ENCODE assay signal across 35 cellular contexts in the genomic region with DNA sequence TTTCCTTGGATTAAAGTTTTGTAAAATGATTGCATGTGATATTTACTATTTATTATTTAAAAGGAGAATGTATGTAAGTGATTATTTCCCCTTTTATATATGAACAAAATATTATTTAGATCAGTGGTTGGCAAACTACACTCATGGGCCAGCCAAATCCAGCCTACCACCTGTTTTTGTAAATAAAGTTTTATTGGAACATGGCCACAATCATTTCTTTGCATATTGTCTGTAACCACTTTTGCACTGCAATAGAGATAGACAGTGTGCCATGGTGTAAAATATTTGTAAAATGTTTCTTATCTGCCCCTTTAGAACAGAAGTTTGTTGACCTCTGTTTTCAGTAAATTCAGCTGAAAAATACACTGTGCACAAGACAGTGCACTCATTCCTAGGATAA.
DNase-seq lines count a peak whose midpoint lies in the region; ATAC-seq, FAIRE-seq and TF ChIP-seq lines count a peak whose summit lies in the region.
"Had no signal": no experiment of that assay in that cellular context is flagged by ENCODE, and none has a peak within 500 bp of the region (broad histone marks: within the 10 kb centered on the region; RNA-seq: fewer than 3 reads in every experiment).

No MANE protein-coding gene starts in this region.

- SMC1A ChIA-PET in GM12878 (lab: Charles Lee; ENCODE audit: uncharacterized antibody, unreplicated experiment): no interaction called here

- no peak for FAIRE-seq in GM12878 (lab: Jason Lieb, UNC)
- FAIRE-seq in K562 (lab: Jason Lieb, UNC): no peak
- FAIRE-seq: A204.1, A549, D721Med had no signal

- no peaks in the 10 kb centered on the region for H3K9me3 ChIP-seq in GM12878 (replicated peaks; ENCODE audit: control insufficient read depth, insufficient read depth, low read length)
- no peaks in the 10 kb centered on the region for H3K9me3 ChIP-seq in K562 (replicated peaks; ENCODE audit: control insufficient read depth, insufficient read depth, low read depth, low read length)
- H3K9me3 ChIP-seq in aorta (ENCODE audit: control insufficient read depth, low read length): no peaks in the 10 kb centered on the region
- H3K9me3 ChIP-seq: A549, BE2C, BLaER1, Caco-2 had no signal

- H4K20me1 ChIP-seq in GM12878 (ENCODE audit: control insufficient read depth, insufficient read depth) (no peaks in the 10 kb centered on the region), K562 (replicated peaks; ENCODE audit: control insufficient read depth, insufficient read depth, low read length) (no peaks in the 10 kb centered on the region)
- H4K20me1 ChIP-seq: BLaER1; BLaER1 treated with 17β-estradiol and CSF1 and Interleukin-3, amounts not matched to agents 10 nM and 100 nM had no signal

- TF ChIP-seq RAD21 in GM12878 (IDR thresholded peaks at IDR 0.05; ENCODE audit: insufficient read depth, low read depth, low read length) (no peak), K562 (CRISPR knock-in tag; conservative IDR thresholded peaks at IDR 0.05 in 1 of 2, IDR thresholded peaks at IDR 0.05 in 1 of 2) (no peak)

- no peak overlapping the region for H3K27ac ChIP-seq in GM12878 (ENCODE audit: control insufficient read depth, insufficient read depth)
- no peak overlapping the region for H3K27ac ChIP-seq in K562 (ENCODE audit: extremely low read depth, low read depth, low read length)
- no peak overlapping the region for H3K27ac ChIP-seq in aorta (ENCODE audit: low read depth in 1 of 2, low read length in 2 of 2)
- H3K27ac ChIP-seq: 22Rv1; A549; BLaER1; BLaER1 treated with 17β-estradiol and CSF1 and Interleukin-3, amounts not matched to agents 10 nM and 100 nM; C4-2B had no signal

- H3K4me3 ChIP-seq in GM12878 (no peak overlapping the region), K562 (no peak overlapping the region), aorta (ENCODE audit: low read length in 2 of 2) (no peak overlapping the region)
- H3K4me3 ChIP-seq: A549; BLaER1; BLaER1 treated with 17β-estradiol and CSF1 and Interleukin-3, amounts not matched to agents 10 nM and 100 nM had no signal

- intact Hi-C loops in GM12878 (cut with micrococcal nuclease; ENCODE audit: unreplicated experiment): no loop called here
- intact Hi-C loops in K562 (cut with micrococcal nuclease): no loop called here
- intact Hi-C loops in aorta (cut with DNase I): no loop called here

- TF ChIP-seq POLR2A in GM12878 (IDR thresholded peaks at IDR 0.05; ENCODE audit: low read depth, low read length): no peak
- no peak for TF ChIP-seq POLR2A in K562 (conservative IDR thresholded peaks at IDR 0.05)

- no peak overlapping the region for H3K4me2 ChIP-seq in GM12878 (ENCODE audit: control insufficient read depth, insufficient read depth)
- no peak overlapping the region for H3K4me2 ChIP-seq in K562 (ENCODE audit: insufficient read depth, low read length)
- H3K4me2 ChIP-seq: A549; BLaER1; BLaER1 treated with 17β-estradiol and CSF1 and Interleukin-3, amounts not matched to agents 10 nM and 100 nM had no signal

- peaks cover 5% of the 10 kb centered on the region for H3K27me3 Mint-ChIP-seq in glutamatergic neuron (ENCODE audit: unreplicated experiment)
- H3K27me3 Mint-ChIP-seq: CD4-positive, alpha-beta memory T cell; CD4-positive, CD25-positive, alpha-beta regulatory T cell; CD8-positive, alpha-beta memory T cell had no signal

- no peaks in the 10 kb centered on the region for H3K4me1 ChIP-seq in GM12878 (ENCODE audit: control insufficient read depth, insufficient read depth, low read length)
- no peaks in the 10 kb centered on the region for H3K4me1 ChIP-seq in K562 (replicated peaks in 1 of 2; ENCODE audit: control insufficient read depth in 2 of 2, insufficient read depth in 2 of 2, low read length in 2 of 2)
- H3K4me1 ChIP-seq in aorta (ENCODE audit: control insufficient read depth in 1 of 2, insufficient read depth in 2 of 2, low read length in 2 of 2): no peaks in the 10 kb centered on the region
- H3K4me1 ChIP-seq: A549; BE2C; BLaER1; BLaER1 treated with 17β-estradiol and CSF1 and Interleukin-3, amounts not matched to agents 10 nM and 100 nM; Caco-2 had no signal

- ATAC-seq in GM12878 (no peak), K562 (no peak), aorta (ENCODE audit: low FRiP score) (no peak)
- ATAC-seq: A549; CD8-positive, alpha-beta T cell had no signal

- no peaks in the 10 kb centered on the region for H3K9me1 ChIP-seq in K562 (ENCODE audit: control insufficient read depth, insufficient read depth, low read length)

- POLR2A ChIA-PET in GM12878 (lab: Charles Lee) (no interaction called here), K562 (lab: Yijun Ruan, JAX) (no interaction called here)

- H3K4me3 Mint-ChIP-seq in glutamatergic neuron (ENCODE audit: unreplicated experiment): no peak overlapping the region
- H3K4me3 Mint-ChIP-seq: B cell; CD14-positive monocyte; CD4-positive, alpha-beta memory T cell; CD4-positive, alpha-beta T cell; CD4-positive, CD25-positive, alpha-beta regulatory T cell; CD8-positive, alpha-beta memory T cell; CD8-positive, alpha-beta T cell had no signal

- H3K9ac ChIP-seq in GM12878 (ENCODE audit: control insufficient read depth, insufficient read depth, low read length) (no peak overlapping the region), K562 (ENCODE audit: insufficient read depth in 1 of 2, low read depth in 2 of 2, low read length in 2 of 2) (no peak overlapping the region)
- H3K9ac ChIP-seq: BLaER1; BLaER1 treated with 17β-estradiol and CSF1 and Interleukin-3, amounts not matched to agents 10 nM and 100 nM had no signal

- H3K36me3 ChIP-seq in GM12878 (ENCODE audit: control insufficient read depth in 2 of 2, insufficient read depth in 2 of 2, low read length in 1 of 2) (no peaks in the 10 kb centered on the region), K562 (ENCODE audit: control insufficient read depth, insufficient read depth, low read length) (no peaks in the 10 kb centered on the region), aorta (ENCODE audit: control insufficient read depth in 1 of 2, insufficient read depth in 2 of 2, low read length in 1 of 2) (no peaks in the 10 kb centered on the region)
- H3K36me3 ChIP-seq: BE2C; BLaER1; BLaER1 treated with 17β-estradiol and CSF1 and Interleukin-3, amounts not matched to agents 10 nM and 100 nM had no signal

- no TSS peak for BruUV-seq in GM12878 (replicated peaks; lab: Mats Ljungman, UMichigan)
- BruUV-seq in K562 (replicated peaks; lab: Mats Ljungman, UMichigan): no TSS peak

- no peaks in the 10 kb centered on the region for H3K27me3 ChIP-seq in GM12878 (replicated peaks in 1 of 2; ENCODE audit: control insufficient read depth in 2 of 2, insufficient read depth in 2 of 2, low read length in 1 of 2)
- H3K27me3 ChIP-seq in K562 (ENCODE audit: control insufficient read depth in 2 of 2, insufficient read depth in 2 of 2, low read length in 2 of 2): no peaks in the 10 kb centered on the region
- no peaks in the 10 kb centered on the region for H3K27me3 ChIP-seq in aorta (ENCODE audit: control insufficient read depth in 1 of 2, insufficient read depth in 2 of 2, low read length in 1 of 2)
- H3K27me3 ChIP-seq: BLaER1; BLaER1 treated with 17β-estradiol and CSF1 and Interleukin-3, amounts not matched to agents 10 nM and 100 nM had no signal

- no peak for DNase-seq in GM12878 (ENCODE audit: low read depth, low spot score)
- DNase-seq in K562 (ENCODE audit: extremely low read depth in 1 of 4, low spot score in 3 of 4): no peak
- DNase-seq in glutamatergic neuron: no peak
- no peak for DNase-seq in aorta
- no peak for DNase-seq in activated CD8-positive, alpha-beta memory T cell treated with anti-CD3 and anti-CD28 coated beads, Interleukin-2, amount 50 U/mL, for 48 hours
- DNase-seq in epidermal melanocyte (ENCODE audit: insufficient read length, low spot score): no peak
- DNase-seq: 8988T; ACHN; AML-193; BE2C; C1 segment of cervical spinal cord; Caco-2; Calu3; CD4-positive, alpha-beta memory T cell; CD4-positive, alpha-beta T cell; CD4-positive, CD25-positive, alpha-beta regulatory T cell; CD8-positive, alpha-beta memory T cell; CD8-positive, alpha-beta T cell; COR-L47; DMS 273 treated with DMSO at 0.1 percent for 48 hours; DMS153; DMS53; DMS79; DMS79 treated with DMSO at 0.1 percent for 48 hours; DND-41; EL had no signal

- TF ChIP-seq CTCF in GM12878 (IDR thresholded peaks at IDR 0.05 in 2 of 3, conservative IDR thresholded peaks at IDR 0.05 in 1 of 3; ENCODE audit: control insufficient read depth in 2 of 3, extremely low read depth in 1 of 3, insufficient read depth in 1 of 3, low read depth in 3 of 3, low read length in 3 of 3) (no peak), K562 (IDR thresholded peaks at IDR 0.05 in 2 of 3, conservative IDR thresholded peaks at IDR 0.05 in 1 of 3; ENCODE audit: insufficient read depth in 2 of 3, low read depth in 1 of 3, low read length in 3 of 3) (no peak), glutamatergic neuron (IDR thresholded peaks at IDR 0.05; ENCODE audit: partially characterized antibody, unreplicated experiment) (no peak)

- RAD21 ChIA-PET in GM12878 (lab: Charles Lee; ENCODE audit: unreplicated experiment): no interaction called here

- in situ Hi-C loops in GM12878 (cut with MboI) (no loop called here), K562 (cut with MboI) (no loop called here)

- CTCF ChIA-PET in GM12878 (lab: Yijun Ruan, JAX): no interaction called here
- CTCF ChIA-PET in K562 (lab: Yijun Ruan, JAX; ENCODE audit: low intra/inter-chr PET ratio): no interaction called here

- H3K79me2 ChIP-seq in GM12878 (ENCODE audit: control insufficient read depth, insufficient read depth, low read length) (no peaks in the 10 kb centered on the region), K562 (ENCODE audit: control insufficient read depth, insufficient read depth, low read length) (no peaks in the 10 kb centered on the region)

- peak overlapping the region; percentile 19 for H3K27ac Mint-ChIP-seq in glutamatergic neuron (ENCODE audit: unreplicated experiment)
- H3K27ac Mint-ChIP-seq: B cell; CD14-positive monocyte; CD4-positive, alpha-beta memory T cell; CD4-positive, alpha-beta T cell; CD4-positive, CD25-positive, alpha-beta regulatory T cell; CD8-positive, alpha-beta T cell had no signal

- H3K9me3 Mint-ChIP-seq in glutamatergic neuron (ENCODE audit: unreplicated experiment): no peaks in the 10 kb centered on the region
- H3K9me3 Mint-ChIP-seq: CD14-positive monocyte; CD4-positive, alpha-beta memory T cell; CD4-positive, alpha-beta T cell; CD8-positive, alpha-beta T cell had no signal

- no peaks in the 10 kb centered on the region for H3K4me1 Mint-ChIP-seq in glutamatergic neuron (ENCODE audit: low read depth, unreplicated experiment)
- H3K4me1 Mint-ChIP-seq: B cell; CD14-positive monocyte; CD4-positive, alpha-beta memory T cell; CD4-positive, CD25-positive, alpha-beta regulatory T cell; CD8-positive, alpha-beta memory T cell had no signal

- no peak overlapping the region for H2AFZ ChIP-seq in GM12878 (ENCODE audit: control insufficient read depth, low read depth, low read length)
- no peak overlapping the region for H2AFZ ChIP-seq in K562 (ENCODE audit: low read depth, low read length)

- no peaks in the 10 kb centered on the region for H3K36me3 Mint-ChIP-seq in glutamatergic neuron (ENCODE audit: unreplicated experiment)
- H3K36me3 Mint-ChIP-seq: CD14-positive monocyte; CD4-positive, CD25-positive, alpha-beta regulatory T cell; CD8-positive, alpha-beta memory T cell; CD8-positive, alpha-beta T cell had no signal

- TF ChIP-seq EP300 in GM12878 (IDR thresholded peaks at IDR 0.05; ENCODE audit: borderline replicate concordance in 1 of 2, control insufficient read depth in 1 of 2, low read depth in 2 of 2, low read length in 2 of 2) (no peak), K562 (IDR thresholded peaks at IDR 0.05; ENCODE audit: low read length) (no peak)
